8 cellular contexts compared by ENCODE assay signal in the genomic region with DNA sequence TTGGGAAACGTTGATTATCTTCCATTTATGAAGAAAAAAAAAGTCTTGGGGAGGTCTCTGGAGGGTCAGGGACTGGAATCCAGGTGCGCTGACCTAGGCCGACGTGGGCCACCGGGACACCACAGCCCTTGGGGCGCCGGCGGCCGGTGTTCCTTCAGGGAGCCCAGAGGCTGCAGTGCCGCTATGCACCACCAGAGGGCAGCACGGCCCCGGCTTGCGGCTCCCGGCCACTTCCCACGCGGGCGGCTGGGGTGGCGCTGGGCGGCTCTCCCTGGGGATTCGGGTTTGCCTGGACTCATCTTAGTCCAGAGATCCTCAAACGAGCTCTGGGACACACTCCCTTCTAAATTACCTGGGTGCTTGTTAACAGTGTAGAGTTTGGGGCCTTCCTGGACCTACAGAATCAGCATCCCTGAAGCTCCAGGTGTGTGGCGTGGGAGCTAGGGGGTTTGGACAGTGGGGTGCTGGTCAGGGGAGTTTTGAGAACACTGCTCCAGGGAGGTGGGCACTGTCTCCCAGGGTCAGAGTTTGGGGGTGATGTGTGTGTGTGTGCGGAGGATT. TPM values are rescaled to one million over a fixed set of nuclear protein-coding genes. Genes with fewer than 3 reads are reported as not detected.
DNase-seq lines count a peak whose midpoint lies in the region; ATAC-seq, FAIRE-seq and TF ChIP-seq lines count a peak whose summit lies in the region.

No MANE protein-coding gene starts in this region.

- peak overlapping the region; percentile 21; the same call in 1 of the 2 replicates for H2AFZ ChIP-seq in OCI-LY7 (ENCODE audit: low read length)

- no peak overlapping the region for H3K4me3 Mint-ChIP-seq in activated T-cell treated with anti-CD3 and anti-CD28 coated beads, Interleukin-2, amount 50 U/mL, for 4 hours
- H3K4me3 Mint-ChIP-seq in nephron, result no peak overlapping the region
- H3K4me3 Mint-ChIP-seq in stimulated activated naive CD8-positive, alpha-beta T cell treated with anti-CD3 and anti-CD28 coated beads, Interleukin-15, amount 100 ng/mL, for 72 hours, result peak overlapping the region; percentile 0 to 46

- H3K27ac ChIP-seq in BLaER1, result peak overlapping the region; percentile 76; the same call in 1 of the 2 replicates
- no peak overlapping the region for H3K27ac ChIP-seq in OCI-LY7 (ENCODE audit: low read depth, low read length, poor library complexity, severe bottlenecking)

- H3K4me3 ChIP-seq in BLaER1 (no peak overlapping the region), OCI-LY7 (ENCODE audit: low read depth, low read length, poor library complexity, severe bottlenecking) (no peak overlapping the region)

- no peaks in the 10 kb centered on the region for H3K27me3 ChIP-seq in BLaER1

- DNase-seq in H54 (ENCODE audit: insufficient read length, low spot score), result peak; percentile 77
- DNase-seq in OCI-LY7 (ENCODE audit: low spot score), result peak; percentile 73
- DNase-seq in activated T-cell treated with anti-CD3 and anti-CD28 coated beads, Interleukin-2, amount 50 U/mL, for 4 hours, result peak; percentile 82
- DNase-seq in fibroblast of gingiva (ENCODE audit: low read depth), result peak; percentile 21
- DNase-seq in stimulated activated naive CD8-positive, alpha-beta T cell treated with anti-CD3 and anti-CD28 coated beads, Interleukin-15, amount 100 ng/mL, for 72 hours, result peak; percentile 81 to 86
- no peak for DNase-seq in NCI-H2107 treated with DMSO at 0.1 percent for 48 hours (lab: John Stamatoyannopoulos, UW; ENCODE audit: unreplicated experiment)

- H3K9me3 Mint-ChIP-seq in activated T-cell treated with anti-CD3 and anti-CD28 coated beads, Interleukin-2, amount 50 U/mL, for 4 hours, result peaks cover 7% of the 10 kb centered on the region
- H3K9me3 Mint-ChIP-seq in nephron, result no peaks in the 10 kb centered on the region
- peaks cover 10 to 20% of the 10 kb centered on the region in 2 donors for H3K9me3 Mint-ChIP-seq in stimulated activated naive CD8-positive, alpha-beta T cell treated with anti-CD3 and anti-CD28 coated beads, Interleukin-15, amount 100 ng/mL, for 72 hours

- TF ChIP-seq POLR2A in H54 (IDR thresholded peaks at IDR 0.05; ENCODE audit: low read depth, low read length), result no peak

- peak overlapping the region; percentile 85 for H3K4me2 ChIP-seq in BLaER1
- peak overlapping the region; percentile 19; the same call in 1 of the 2 replicates for H3K4me2 ChIP-seq in OCI-LY7 (ENCODE audit: low read length)

- no peaks in the 10 kb centered on the region for H3K9me2 ChIP-seq in OCI-LY7 (ENCODE audit: insufficient read depth, low read length)

- H3K36me3 ChIP-seq in BLaER1, result no peaks in the 10 kb centered on the region
- no peaks in the 10 kb centered on the region for H3K36me3 ChIP-seq in OCI-LY7 (ENCODE audit: insufficient read depth, low read length)

- H3K27me3 Mint-ChIP-seq in activated T-cell treated with anti-CD3 and anti-CD28 coated beads, Interleukin-2, amount 50 U/mL, for 4 hours (ENCODE audit: low read depth), result peaks cover 7% of the 10 kb centered on the region
- peaks cover 27% of the 10 kb centered on the region for H3K27me3 Mint-ChIP-seq in nephron (ENCODE audit: low read depth)
- H3K27me3 Mint-ChIP-seq in stimulated activated naive CD8-positive, alpha-beta T cell treated with anti-CD3 and anti-CD28 coated beads, Interleukin-15, amount 100 ng/mL, for 72 hours, result peaks cover 7% of the 10 kb centered on the region

- peaks cover 2% of the 10 kb centered on the region for H3K36me3 Mint-ChIP-seq in activated T-cell treated with anti-CD3 and anti-CD28 coated beads, Interleukin-2, amount 50 U/mL, for 4 hours (ENCODE audit: insufficient read depth)
- no peaks in the 10 kb centered on the region for H3K36me3 Mint-ChIP-seq in nephron (ENCODE audit: low read depth)

- intact Hi-C loops in OCI-LY7 (cut with micrococcal nuclease; ENCODE audit: unreplicated experiment), result loop anchor here (1.0 to 5.0 kb wide), 3 partner anchors 90 to 330 kb away; a partner anchor contains a TSS

- peak; percentile 98 for TF ChIP-seq CTCF in OCI-LY7 (conservative IDR thresholded peaks at IDR 0.05; ENCODE audit: low read length)
- peak; percentile 99 to 100 (median 99) for TF ChIP-seq CTCF in nephron (IDR thresholded peaks at IDR 0.05; ENCODE audit: unreplicated experiment in 3 of 3)

- no peak for ATAC-seq in activated T-cell treated with anti-CD3 and anti-CD28 coated beads, Interleukin-2, amount 50 U/mL, for 4 hours
- no peak for ATAC-seq in stimulated activated naive CD8-positive, alpha-beta T cell treated with anti-CD3 and anti-CD28 coated beads, Interleukin-15, amount 100 ng/mL, for 72 hours

- CTCF ChIA-PET in OCI-LY7 (lab: Charles Lee; ENCODE audit: unreplicated experiment), result interaction anchor here (1.4 to 2.0 kb wide), 2 partner anchors 90 to 331 kb away, joined by 5 to 7 read pairs; no protein-coding TSS in a partner anchor

- BruUV-seq in OCI-LY7 (replicated peaks; lab: Mats Ljungman, UMichigan), result no TSS peak

- H3K9me3 ChIP-seq in BLaER1 (no peaks in the 10 kb centered on the region), OCI-LY7 (ENCODE audit: low read length) (no peaks in the 10 kb centered on the region)

- H4K20me1 ChIP-seq in BLaER1 (no peaks in the 10 kb centered on the region), OCI-LY7 (ENCODE audit: insufficient read depth, low read length) (no peaks in the 10 kb centered on the region)

- no peak overlapping the region for H3K27ac Mint-ChIP-seq in nephron
- peak overlapping the region; percentile 88 to 98 for H3K27ac Mint-ChIP-seq in stimulated activated naive CD8-positive, alpha-beta T cell treated with anti-CD3 and anti-CD28 coated beads, Interleukin-15, amount 100 ng/mL, for 72 hours

- no peaks in the 10 kb centered on the region for H3K79me2 ChIP-seq in OCI-LY7 (ENCODE audit: insufficient read depth, low read depth, low read length)

- POLR2A ChIA-PET in OCI-LY7 (lab: Charles Lee), result interaction anchor here (0.7 kb wide), 1 partner anchor 293 kb away, joined by 3 read pairs; no protein-coding TSS in a partner anchor

- peaks cover 67% of the 10 kb centered on the region for H3K4me1 ChIP-seq in BLaER1
- H3K4me1 ChIP-seq in OCI-LY7 (ENCODE audit: insufficient read depth, low read length, poor library complexity, severe bottlenecking), result peaks cover 51% of the 10 kb centered on the region

- no peak for FAIRE-seq in H54 (lab: Jason Lieb, UNC)

- peaks cover 38% of the 10 kb centered on the region for H3K4me1 Mint-ChIP-seq in activated T-cell treated with anti-CD3 and anti-CD28 coated beads, Interleukin-2, amount 50 U/mL, for 4 hours (ENCODE audit: low read depth)
- peaks cover 6% of the 10 kb centered on the region for H3K4me1 Mint-ChIP-seq in nephron
- H3K4me1 Mint-ChIP-seq in stimulated activated naive CD8-positive, alpha-beta T cell treated with anti-CD3 and anti-CD28 coated beads, Interleukin-15, amount 100 ng/mL, for 72 hours, result peaks cover 70% of the 10 kb centered on the region

- no peak overlapping the region for H3K9ac ChIP-seq in BLaER1

RNA-seq across cellular contexts. Expression of a gene that starts 23.0 kb away (rescaled TPM):
- 0.21 and 3.1 TPM in 2 replicates for total RNA-seq in OCI-LY7 (2014; rRNA removed; shearing (Covaris generic))
- total RNA-seq in OCI-LY7 (2022), result 3.3 and 4.0 TPM in 2 replicates
- total RNA-seq in activated T-cell treated with anti-CD3 and anti-CD28 coated beads, Interleukin-2, amount 50 U/mL, for 4 hours, result not detected

Comparison
In these comparisons a context has a peak if more than half of its experiments do, and no peak if none do; other contexts are left out.
1. H3K4me3 Mint-ChIP-seq: peak in stimulated activated naive CD8-positive, alpha-beta T cell treated with anti-CD3 and anti-CD28 coated beads, Interleukin-15, amount 100 ng/mL, for 72 hours (2 of 2); none in activated T-cell treated with anti-CD3 and anti-CD28 coated beads, Interleukin-2, amount 50 U/mL, for 4 hours (single experiment) and nephron (0 of 3).
2. H3K27ac Mint-ChIP-seq: peak in stimulated activated naive CD8-positive, alpha-beta T cell treated with anti-CD3 and anti-CD28 coated beads, Interleukin-15, amount 100 ng/mL, for 72 hours (2 of 2); none in nephron (0 of 3).